Comparison of ENCODE assay signal across 27 cellular contexts in genomic region chr11:104588975-104589374, GRCh38.
"Had no signal": no experiment of that assay in that cellular context is flagged by ENCODE, and none has a peak within 500 bp of the region (broad histone marks: within the 10 kb centered on the region; RNA-seq: fewer than 3 reads in every experiment).

No MANE protein-coding gene starts in this region.

- H3K27me3 ChIP-seq: brain microvascular endothelial cell, Peyer's patch, SJSA1 had no signal

- H3K4me1 ChIP-seq: Peyer's patch, SJSA1 had no signal

- H3K4me3 ChIP-seq: Peyer's patch, SJSA1 had no signal

- H3K36me3 ChIP-seq: brain microvascular endothelial cell, Peyer's patch, SJSA1 had no signal

- H3K27ac ChIP-seq: brain microvascular endothelial cell, Peyer's patch, SJSA1 had no signal

- H3K4me2 ChIP-seq: SK-N-SH had no signal

- H3K9me3 ChIP-seq: Peyer's patch, SJSA1, SK-N-SH had no signal

- DNase-seq: activated CD4-positive, alpha-beta memory T cell treated with anti-CD3 and anti-CD28 coated beads, Interleukin-2, amount 10 ng/mL, durations not matched to agents 7 days and 5 days; activated CD4-positive, alpha-beta T cell treated with anti-CD3 and anti-CD28 coated beads for 4 hours; activated CD4-positive, CD25-positive, alpha-beta regulatory T cell treated with anti-CD3 and anti-CD28 coated beads, Interleukin-2, amount 50 U/mL, for 72 hours; activated CD8-positive, alpha-beta memory T cell treated with anti-CD3 and anti-CD28 coated beads for 24 hours; activated CD8-positive, alpha-beta memory T cell treated with anti-CD3 and anti-CD28 coated beads, Interleukin-2, amount 10 ng/mL, durations not matched to agents 7 days and 5 days; activated CD8-positive, alpha-beta memory T cell treated with anti-CD3 and anti-CD28 coated beads, Interleukin-2, amount 50 U/mL, for 48 hours; activated effector memory CD4-positive, alpha-beta T cell treated with anti-CD3 and anti-CD28 coated beads, Interleukin-2, amount 50 U/mL, for 16 hours; activated naive CD4-positive, alpha-beta T cell; activated naive CD4-positive, alpha-beta T cell treated with anti-CD3 and anti-CD28 coated beads, Interleukin-2, amount 50 U/mL, for 16 hours; activated naive CD8-positive, alpha-beta T cell treated with anti-CD3 and anti-CD28 coated beads for 36 hours; activated T-cell treated with anti-CD3 and anti-CD28 coated beads, Interleukin-2, amount 50 U/mL, for 48 hours; amniotic stem cell; aorta; brain microvascular endothelial cell; NCI-H1105; NCI-H1417 treated with DMSO at 0.1 percent for 48 hours; NCI-H187 treated with DMSO at 0.1 percent for 48 hours; NCI-H2081; NCI-H345; NCI-H524 treated with DMSO at 0.1 percent for 48 hours; PC-3; Peyer's patch; RPMI8226; SHP77 treated with DMSO at 0.1 percent for 48 hours; SK-N-SH had no signal

- H3K9ac ChIP-seq: SK-N-SH had no signal

- ATAC-seq: activated CD8-positive, alpha-beta memory T cell treated with anti-CD3 and anti-CD28 coated beads, Interleukin-2, amount 10 ng/mL, durations not matched to agents 7 days and 5 days; WTC11 had no signal
